ENCODE assay signal across 1 cellular context in the genomic region with DNA sequence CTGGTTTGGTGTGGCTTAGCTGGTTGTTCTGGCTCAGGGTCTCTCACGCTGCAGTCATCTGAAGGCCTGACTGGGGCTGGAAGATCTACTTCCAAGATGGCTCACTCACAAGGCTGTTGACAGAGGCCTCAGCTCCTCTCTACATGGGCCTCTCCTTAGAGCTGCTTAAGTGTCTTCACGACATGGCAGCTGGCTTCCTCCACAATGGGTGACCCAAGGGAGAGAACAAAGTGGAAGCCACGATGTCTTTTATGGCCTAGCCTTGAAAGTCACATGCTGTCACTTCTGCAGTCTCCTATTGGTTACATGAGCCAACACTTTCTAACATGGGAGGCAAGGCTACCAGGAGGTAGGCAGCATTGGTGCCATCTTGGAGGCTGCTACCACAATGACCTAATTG.
TF ChIP-seq lines count a peak whose summit lies in the region.

No MANE protein-coding gene starts in this region.

TF ChIP-seq in IMR-90, 13 proteins besides CTCF, POLR2A, EP300 and RAD21:
- TF ChIP-seq MXI1 (IDR thresholded peaks at IDR 0.05; ENCODE audit: borderline replicate concordance, low read depth, low read length) (no peak), MAZ (IDR thresholded peaks at IDR 0.05; ENCODE audit: borderline replicate concordance, low read depth, low read length) (no peak), BHLHE40 (IDR thresholded peaks at IDR 0.05; ENCODE audit: low read depth, low read length) (no peak), SMC3 (IDR thresholded peaks at IDR 0.05; ENCODE audit: low read depth, low read length) (no peak), FOS (IDR thresholded peaks at IDR 0.05; ENCODE audit: low read depth, low read length) (no peak), MAFK (IDR thresholded peaks at IDR 0.05; ENCODE audit: low read depth, low read length) (no peak), CHD1 (IDR thresholded peaks at IDR 0.05; ENCODE audit: low read depth, low read length) (no peak), RCOR1 (IDR thresholded peaks at IDR 0.05; ENCODE audit: insufficient replicate concordance, low read length) (no peak), RFX5 (IDR thresholded peaks at IDR 0.05; ENCODE audit: low read depth, low read length) (no peak), NFE2L2 (IDR thresholded peaks at IDR 0.05; ENCODE audit: low read depth, low read length) (no peak), CEBPB (IDR thresholded peaks at IDR 0.05; ENCODE audit: low read depth, low read length) (no peak)
- TF ChIP-seq, protein P1, sequence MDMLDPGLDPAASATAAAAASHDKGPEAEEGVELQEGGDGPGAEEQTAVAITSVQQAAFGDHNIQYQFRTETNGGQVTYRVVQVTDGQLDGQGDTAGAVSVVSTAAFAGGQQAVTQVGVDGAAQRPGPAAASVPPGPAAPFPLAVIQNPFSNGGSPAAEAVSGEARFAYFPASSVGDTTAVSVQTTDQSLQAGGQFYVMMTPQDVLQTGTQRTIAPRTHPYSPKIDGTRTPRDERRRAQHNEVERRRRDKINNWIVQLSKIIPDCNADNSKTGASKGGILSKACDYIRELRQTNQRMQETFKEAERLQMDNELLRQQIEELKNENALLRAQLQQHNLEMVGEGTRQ (IDR thresholded peaks at IDR 0.05; ENCODE audit: low read depth, low read length): no peak
- TF ChIP-seq, protein P2, sequence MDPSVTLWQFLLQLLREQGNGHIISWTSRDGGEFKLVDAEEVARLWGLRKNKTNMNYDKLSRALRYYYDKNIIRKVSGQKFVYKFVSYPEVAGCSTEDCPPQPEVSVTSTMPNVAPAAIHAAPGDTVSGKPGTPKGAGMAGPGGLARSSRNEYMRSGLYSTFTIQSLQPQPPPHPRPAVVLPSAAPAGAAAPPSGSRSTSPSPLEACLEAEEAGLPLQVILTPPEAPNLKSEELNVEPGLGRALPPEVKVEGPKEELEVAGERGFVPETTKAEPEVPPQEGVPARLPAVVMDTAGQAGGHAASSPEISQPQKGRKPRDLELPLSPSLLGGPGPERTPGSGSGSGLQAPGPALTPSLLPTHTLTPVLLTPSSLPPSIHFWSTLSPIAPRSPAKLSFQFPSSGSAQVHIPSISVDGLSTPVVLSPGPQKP (IDR thresholded peaks at IDR 0.05; ENCODE audit: borderline replicate concordance, low read depth, low read length): no peak
